15 cellular contexts compared by ENCODE assay signal in the genomic region with DNA sequence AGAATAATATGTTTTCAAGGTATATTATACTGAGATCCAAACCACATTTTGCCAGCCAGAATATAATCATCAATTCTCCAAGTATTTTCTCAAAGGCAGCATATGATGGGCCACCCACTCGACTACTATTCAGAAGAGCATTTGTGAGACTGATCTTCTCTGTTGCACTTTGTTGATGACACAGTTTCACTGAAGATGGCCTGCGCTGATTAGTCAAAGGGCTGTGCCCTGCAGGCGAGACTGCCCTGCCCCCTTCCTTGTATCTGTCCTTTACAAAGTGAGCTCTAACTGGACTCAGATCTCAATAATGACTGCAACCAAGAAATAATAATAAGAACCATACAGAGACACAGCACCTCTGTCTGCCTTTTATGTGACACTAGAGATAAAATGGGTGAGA.
"Had no signal": no experiment of that assay in that cellular context is flagged by ENCODE, and none has a peak within 500 bp of the region (broad histone marks: within the 10 kb centered on the region; RNA-seq: fewer than 3 reads in every experiment).

No MANE protein-coding gene starts in this region.

- H3K27ac ChIP-seq: esophagus muscularis mucosa, heart left ventricle, ovary, stomach had no signal

- H3K27me3 Mint-ChIP-seq: activated CD8-positive, alpha-beta memory T cell treated with anti-CD3 and anti-CD28 coated beads, Interleukin-2, amount 10 ng/mL, durations not matched to agents 7 days and 5 days; activated naive CD4-positive, alpha-beta T cell treated with anti-CD3 and anti-CD28 coated beads, Interleukin-2, amount 50 U/mL, for 24 hours; activated T-cell treated with anti-CD3 and anti-CD28 coated beads, Interleukin-2, amount 50 U/mL, for 24 hours; brain; central memory CD8-positive, alpha-beta T cell; dendritic cell treated with granulocyte-macrophage colony-stimulating factor and Interleukin-4, amounts not matched to agents 40 ng/mL and 50 ng/mL, for 4 days had no signal

- H3K9me3 ChIP-seq: esophagus muscularis mucosa, heart left ventricle, ovary, stomach had no signal

- H3K4me1 ChIP-seq: esophagus muscularis mucosa had no signal

- H3K36me3 Mint-ChIP-seq: activated CD8-positive, alpha-beta memory T cell treated with anti-CD3 and anti-CD28 coated beads, Interleukin-2, amount 10 ng/mL, durations not matched to agents 7 days and 5 days; activated naive CD4-positive, alpha-beta T cell treated with anti-CD3 and anti-CD28 coated beads, Interleukin-2, amount 50 U/mL, for 24 hours; brain had no signal

- H3K4me3 Mint-ChIP-seq: activated CD8-positive, alpha-beta memory T cell treated with anti-CD3 and anti-CD28 coated beads, Interleukin-2, amount 10 ng/mL, durations not matched to agents 7 days and 5 days; activated naive CD4-positive, alpha-beta T cell treated with anti-CD3 and anti-CD28 coated beads, Interleukin-2, amount 50 U/mL, for 24 hours; activated T-cell treated with anti-CD3 and anti-CD28 coated beads, Interleukin-2, amount 50 U/mL, for 24 hours; brain; central memory CD8-positive, alpha-beta T cell; dendritic cell treated with granulocyte-macrophage colony-stimulating factor and Interleukin-4, amounts not matched to agents 40 ng/mL and 50 ng/mL, for 4 days; nephron progenitor cell had no signal

- H3K27ac Mint-ChIP-seq: activated CD8-positive, alpha-beta memory T cell treated with anti-CD3 and anti-CD28 coated beads, Interleukin-2, amount 10 ng/mL, durations not matched to agents 7 days and 5 days; activated naive CD4-positive, alpha-beta T cell treated with anti-CD3 and anti-CD28 coated beads, Interleukin-2, amount 50 U/mL, for 24 hours; activated T-cell treated with anti-CD3 and anti-CD28 coated beads, Interleukin-2, amount 50 U/mL, for 24 hours; dendritic cell treated with granulocyte-macrophage colony-stimulating factor and Interleukin-4, amounts not matched to agents 40 ng/mL and 50 ng/mL, for 4 days; nephron progenitor cell had no signal

- H3K27me3 ChIP-seq: esophagus muscularis mucosa, heart left ventricle, ovary, stomach had no signal

- H3K4me3 ChIP-seq: esophagus muscularis mucosa, heart left ventricle, ovary, stomach had no signal

- ATAC-seq: activated CD8-positive, alpha-beta memory T cell treated with anti-CD3 and anti-CD28 coated beads, Interleukin-2, amount 10 ng/mL, durations not matched to agents 7 days and 5 days; heart left ventricle had no signal

- H3K36me3 ChIP-seq: esophagus muscularis mucosa, heart left ventricle, ovary, stomach had no signal

- DNase-seq: activated CD4-positive, alpha-beta T cell treated with anti-CD3 and anti-CD28 coated beads for 1 hour; activated CD4-positive, alpha-beta T cell treated with anti-CD3 and anti-CD28 coated beads, Interleukin-2, amount 50 U/mL, for 48 hours; activated CD8-positive, alpha-beta memory T cell treated with anti-CD3 and anti-CD28 coated beads, Interleukin-2, amount 10 ng/mL, durations not matched to agents 7 days and 5 days; activated effector memory CD4-positive, alpha-beta T cell treated with Interleukin-2 at 50 U/mL for 16 hours; activated T-cell treated with anti-CD3 and anti-CD28 coated beads, Interleukin-2, amount 50 U/mL, for 24 hours; amniotic stem cell; heart left ventricle; nephron progenitor cell; ovary; stomach had no signal

- H3K9me3 Mint-ChIP-seq: activated naive CD4-positive, alpha-beta T cell treated with anti-CD3 and anti-CD28 coated beads, Interleukin-2, amount 50 U/mL, for 24 hours; activated T-cell treated with anti-CD3 and anti-CD28 coated beads, Interleukin-2, amount 50 U/mL, for 24 hours; brain; central memory CD8-positive, alpha-beta T cell; dendritic cell treated with granulocyte-macrophage colony-stimulating factor and Interleukin-4, amounts not matched to agents 40 ng/mL and 50 ng/mL, for 4 days; nephron progenitor cell had no signal

- H3K4me1 Mint-ChIP-seq: activated CD8-positive, alpha-beta memory T cell treated with anti-CD3 and anti-CD28 coated beads, Interleukin-2, amount 10 ng/mL, durations not matched to agents 7 days and 5 days; activated naive CD4-positive, alpha-beta T cell treated with anti-CD3 and anti-CD28 coated beads, Interleukin-2, amount 50 U/mL, for 24 hours; central memory CD8-positive, alpha-beta T cell had no signal
